Comparison of ENCODE assay signal across 13 cellular contexts in the genomic region with DNA sequence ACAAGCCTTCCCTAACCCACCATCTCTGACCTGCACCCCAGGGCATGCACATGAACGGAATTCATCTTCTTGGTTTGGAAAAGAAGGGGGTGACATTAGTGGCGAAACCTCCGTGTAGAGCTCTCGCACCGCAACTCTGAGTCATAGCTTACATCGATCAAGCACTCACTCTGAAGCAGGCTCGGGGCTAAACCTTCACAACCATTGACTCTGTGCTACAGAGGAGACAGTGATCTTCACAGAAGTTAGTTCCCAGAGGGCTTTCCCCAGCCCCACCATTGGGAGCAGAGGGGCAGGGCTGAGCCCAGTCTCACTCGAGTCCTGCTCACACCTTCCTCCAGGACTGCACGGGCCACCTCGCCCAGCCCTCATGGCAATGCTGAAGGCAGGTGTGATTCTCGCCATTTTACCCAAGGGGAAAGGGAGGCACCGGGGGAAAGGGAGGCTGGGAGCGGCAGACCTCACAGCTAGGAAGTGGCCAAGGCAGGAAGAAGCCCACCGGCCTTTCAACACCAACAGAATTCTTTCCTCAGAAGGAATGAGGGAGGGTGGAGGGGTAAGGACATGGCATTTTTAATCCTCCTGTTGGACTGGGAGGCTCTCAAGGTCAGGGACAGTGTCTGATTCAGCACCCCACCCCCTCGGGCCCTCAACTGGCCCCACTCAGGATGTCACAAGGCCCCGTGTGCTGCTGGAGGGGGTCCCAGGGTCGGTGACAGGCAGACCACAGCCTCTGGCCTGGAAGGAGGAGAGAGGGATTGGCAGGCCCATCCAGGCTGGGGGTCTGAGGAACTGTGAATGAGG. TPM values are rescaled to one million over a fixed set of nuclear protein-coding genes. Genes with fewer than 3 reads are reported as not detected.
DNase-seq lines count a peak whose midpoint lies in the region; ATAC-seq and TF ChIP-seq lines count a peak whose summit lies in the region.
"Had no signal": no experiment of that assay in that cellular context is flagged by ENCODE, and none has a peak within 500 bp of the region (broad histone marks: within the 10 kb centered on the region; RNA-seq: fewer than 3 reads in every experiment).

No MANE protein-coding gene starts in this region.

- intact Hi-C loops in cardiac septum (cut with DNase I) (no loop called here), upper lobe of right lung (cut with DNase I) (no loop called here)

- no peak overlapping the region for H4K8ac ChIP-seq in mesendoderm (ENCODE audit: low read depth, low read length)

- peak overlapping the region; percentile 87 for H3K27ac ChIP-seq in cardiac muscle cell
- no peak overlapping the region for H3K27ac ChIP-seq in mesendoderm (ENCODE audit: low read depth, low read length)
- peak overlapping the region; percentile 72 for H3K27ac ChIP-seq in upper lobe of right lung

- H3K56ac ChIP-seq in mesendoderm (ENCODE audit: low read length): peak overlapping the region; percentile 77

- H3K27ac Mint-ChIP-seq in brain: peak overlapping the region in 3 of 5 experiments; percentile 74 to 89 (median 75)
- no peak overlapping the region for H3K27ac Mint-ChIP-seq in activated CD8-positive, alpha-beta memory T cell treated with anti-CD3 and anti-CD28 coated beads, Interleukin-2, amount 10 ng/mL, durations not matched to agents 7 days and 5 days
- H3K27ac Mint-ChIP-seq: activated CD8-positive, alpha-beta T cell treated with anti-CD3 and anti-CD28 coated beads for 36 hours had no signal

- no peak overlapping the region for H2BK120ac ChIP-seq in mesendoderm (ENCODE audit: low read depth, low read length)

- no peak overlapping the region for H2BK15ac ChIP-seq in mesendoderm (replicated peaks; ENCODE audit: low read depth)

- peak overlapping the region; percentile 62 for H2AK5ac ChIP-seq in mesendoderm (ENCODE audit: low read length)

- H3K9me3 ChIP-seq in cardiac muscle cell (ENCODE audit: low read depth) (no peaks in the 10 kb centered on the region), upper lobe of right lung (no peaks in the 10 kb centered on the region)

- no CpG with 5 or more reads among the region's 17 CpGs for WGBS in mesendoderm (ENCODE audit: extremely low coverage, insufficient coverage, low lambda C conversion rate)

- H3K79me2 ChIP-seq in mesendoderm (ENCODE audit: control insufficient read depth, insufficient read depth, low read length): no peaks in the 10 kb centered on the region

- no peak overlapping the region for H3K4me3 Mint-ChIP-seq in brain
- H3K4me3 Mint-ChIP-seq in activated CD8-positive, alpha-beta memory T cell treated with anti-CD3 and anti-CD28 coated beads, Interleukin-2, amount 10 ng/mL, durations not matched to agents 7 days and 5 days: no peak overlapping the region
- H3K4me3 Mint-ChIP-seq: activated CD8-positive, alpha-beta T cell treated with anti-CD3 and anti-CD28 coated beads for 36 hours had no signal

- H3K4me1 ChIP-seq in cardiac muscle cell (ENCODE audit: low read depth) (peaks cover 54% of the 10 kb centered on the region), mesendoderm (ENCODE audit: control insufficient read depth, low read depth, low read length) (peaks cover 12% of the 10 kb centered on the region), upper lobe of right lung (peaks cover 4% of the 10 kb centered on the region)

- H3K4me3 ChIP-seq in cardiac muscle cell: no peak overlapping the region
- no peak overlapping the region for H3K4me3 ChIP-seq in mesendoderm (ENCODE audit: low read length)
- no peak overlapping the region for H3K4me3 ChIP-seq in upper lobe of right lung

- H3K4me2 ChIP-seq in mesendoderm (ENCODE audit: low read length): no peak overlapping the region

- H3K23ac ChIP-seq in mesendoderm (ENCODE audit: low read length): no peak overlapping the region

- H3K27me3 Mint-ChIP-seq in brain: peaks cover 6% of the 10 kb centered on the region
- peaks cover 5% of the 10 kb centered on the region for H3K27me3 Mint-ChIP-seq in activated CD8-positive, alpha-beta memory T cell treated with anti-CD3 and anti-CD28 coated beads, Interleukin-2, amount 10 ng/mL, durations not matched to agents 7 days and 5 days
- H3K27me3 Mint-ChIP-seq: activated CD8-positive, alpha-beta T cell treated with anti-CD3 and anti-CD28 coated beads for 36 hours had no signal

- no peaks in the 10 kb centered on the region for H3K36me3 Mint-ChIP-seq in brain
- H3K36me3 Mint-ChIP-seq in activated CD8-positive, alpha-beta memory T cell treated with anti-CD3 and anti-CD28 coated beads, Interleukin-2, amount 10 ng/mL, durations not matched to agents 7 days and 5 days: no peaks in the 10 kb centered on the region

- no peaks in the 10 kb centered on the region for H3K9me3 Mint-ChIP-seq in brain
- H3K9me3 Mint-ChIP-seq in activated CD8-positive, alpha-beta memory T cell treated with anti-CD3 and anti-CD28 coated beads, Interleukin-2, amount 10 ng/mL, durations not matched to agents 7 days and 5 days (ENCODE audit: low read depth): no peaks in the 10 kb centered on the region
- H3K9me3 Mint-ChIP-seq: activated CD8-positive, alpha-beta T cell treated with anti-CD3 and anti-CD28 coated beads for 36 hours had no signal

- H3K4ac ChIP-seq in mesendoderm (ENCODE audit: low read depth, low read length): no peak overlapping the region

- DNase-seq in cardiac muscle cell (ENCODE audit: low read depth in 1 of 2, low spot score in 1 of 2) (peak in 1 of 2 donors; percentile 70), cardiac septum (ENCODE audit: low spot score) (no peak), mesendoderm (peak; percentile 66), upper lobe of right lung (no peak), putamen (ENCODE audit: low spot score) (no peak)
- DNase-seq in activated CD8-positive, alpha-beta memory T cell treated with anti-CD3 and anti-CD28 coated beads, Interleukin-2, amount 10 ng/mL, durations not matched to agents 7 days and 5 days: no peak
- DNase-seq: ACHN; activated CD8-positive, alpha-beta T cell treated with anti-CD3 and anti-CD28 coated beads for 36 hours; KBM-7 had no signal

- TF ChIP-seq CTCF in cardiac muscle cell (IDR thresholded peaks at IDR 0.05; ENCODE audit: low read depth, low read length) (no peak), brain (conservative IDR thresholded peaks at IDR 0.05) (no peak), upper lobe of right lung (IDR thresholded peaks at IDR 0.05) (no peak)

- H3K4me1 Mint-ChIP-seq in brain: peaks cover 39% of the 10 kb centered on the region
- no peaks in the 10 kb centered on the region for H3K4me1 Mint-ChIP-seq in activated CD8-positive, alpha-beta memory T cell treated with anti-CD3 and anti-CD28 coated beads, Interleukin-2, amount 10 ng/mL, durations not matched to agents 7 days and 5 days

- CTCF ChIA-PET in activated CD8-positive, alpha-beta memory T cell treated with anti-CD3 and anti-CD28 coated beads, Interleukin-2, amount 10 ng/mL, durations not matched to agents 7 days and 5 days (lab: Charles Lee): interaction anchor here (1.5 kb wide), 1 partner anchor 33 kb away, joined by 3 read pairs; no protein-coding TSS in a partner anchor

- H3K36me3 ChIP-seq in cardiac muscle cell: no peaks in the 10 kb centered on the region
- no peaks in the 10 kb centered on the region for H3K36me3 ChIP-seq in mesendoderm (ENCODE audit: control insufficient read depth, insufficient read depth, low read length)
- no peaks in the 10 kb centered on the region for H3K36me3 ChIP-seq in upper lobe of right lung

- H3K27me3 ChIP-seq in cardiac muscle cell (no peaks in the 10 kb centered on the region), mesendoderm (ENCODE audit: insufficient read depth, low read length, poor library complexity) (no peaks in the 10 kb centered on the region), upper lobe of right lung (no peaks in the 10 kb centered on the region)

- H4K5ac ChIP-seq in mesendoderm (ENCODE audit: low read length): no peak overlapping the region

- no peaks in the 10 kb centered on the region for H3K79me1 ChIP-seq in mesendoderm (ENCODE audit: low read length)

- H2BK5ac ChIP-seq in mesendoderm (ENCODE audit: low read length): peak overlapping the region; percentile 55

- peak overlapping the region; percentile 12 for H3K9ac ChIP-seq in mesendoderm (ENCODE audit: low read length)

- no peak overlapping the region for H3K18ac ChIP-seq in mesendoderm (ENCODE audit: low read length)

- no peak for ATAC-seq in upper lobe of right lung
- ATAC-seq in GM18909 (IDR thresholded peaks at IDR 0.05; ENCODE audit: poor library complexity, unreplicated experiment): no peak
- no peak for ATAC-seq in activated CD8-positive, alpha-beta memory T cell treated with anti-CD3 and anti-CD28 coated beads, Interleukin-2, amount 10 ng/mL, durations not matched to agents 7 days and 5 days
- ATAC-seq: activated CD8-positive, alpha-beta T cell treated with anti-CD3 and anti-CD28 coated beads for 36 hours had no signal

RNA-seq across cellular contexts. Expression of a gene that starts 25.9 kb away (rescaled TPM):
- total RNA-seq in cardiac muscle cell: 6.4 and 9.0 TPM in 2 replicates
- 3.9 and 5.8 TPM in 2 replicates for polyA plus RNA-seq in cardiac muscle cell
- total RNA-seq in cardiac septum: not detected
- polyA plus RNA-seq in brain (ENCODE audit: insufficient read depth, low read depth, low replicate concordance): not detected
- 0.10 TPM for polyA plus RNA-seq in mesendoderm (2013, experiment 1 of 2)
- not detected for polyA plus RNA-seq in mesendoderm (2013, experiment 2 of 2)
- total RNA-seq in upper lobe of right lung: not detected
- total RNA-seq in activated CD8-positive, alpha-beta memory T cell treated with anti-CD3 and anti-CD28 coated beads, Interleukin-2, amount 10 ng/mL, durations not matched to agents 7 days and 5 days: not detected
- total RNA-seq: activated CD8-positive, alpha-beta T cell treated with anti-CD3 and anti-CD28 coated beads for 36 hours; OCI-LY7 had no signal
- polyA plus RNA-seq: keratinocyte had no signal

RNA-seq across cellular contexts. Expression of a gene that starts 47.1 kb away (rescaled TPM):
- total RNA-seq in cardiac muscle cell (14.4 and 16.1 TPM in 2 replicates), cardiac septum (4.3 TPM), upper lobe of right lung (6.6 TPM)
- polyA plus RNA-seq in cardiac muscle cell (15.3 and 17.6 TPM in 2 replicates), brain (ENCODE audit: insufficient read depth, low read depth, low replicate concordance) (11.6 TPM)
- 1.6 TPM for polyA plus RNA-seq in mesendoderm (2013, experiment 1 of 2)
- polyA plus RNA-seq in mesendoderm (2013, experiment 2 of 2): 1.5 TPM
- 10 to 100 TPM; 26.7 to 32.1 TPM for total RNA-seq in activated CD8-positive, alpha-beta memory T cell treated with anti-CD3 and anti-CD28 coated beads, Interleukin-2, amount 10 ng/mL, durations not matched to agents 7 days and 5 days

RNA-seq across cellular contexts. Expression of a gene that starts 59.6 kb away (rescaled TPM):
- total RNA-seq in cardiac muscle cell (4.9 and 5.1 TPM in 2 replicates), cardiac septum (11.0 TPM), upper lobe of right lung (23.9 TPM)
- polyA plus RNA-seq in cardiac muscle cell (4.2 and 6.6 TPM in 2 replicates), brain (ENCODE audit: insufficient read depth, low read depth, low replicate concordance) (4.3 TPM)
- 23.5 TPM for polyA plus RNA-seq in mesendoderm (2013, experiment 1 of 2)
- polyA plus RNA-seq in mesendoderm (2013, experiment 2 of 2): 22.5 TPM
- total RNA-seq in activated CD8-positive, alpha-beta memory T cell treated with anti-CD3 and anti-CD28 coated beads, Interleukin-2, amount 10 ng/mL, durations not matched to agents 7 days and 5 days: 10 to 100 TPM; 27.2 to 27.3 TPM
